ENCODE assay signal across 8 cellular contexts in genomic region chr11:77039491-77040400, GRCh38. TPM values are rescaled to one million over a fixed set of nuclear protein-coding genes. Genes with fewer than 3 reads are reported as not detected.
DNase-seq lines count a peak whose midpoint lies in the region; ATAC-seq and TF ChIP-seq lines count a peak whose summit lies in the region.

No MANE protein-coding gene starts in this region.

- H3K4me3 Mint-ChIP-seq in effector memory CD8-positive, alpha-beta T cell: peak overlapping the region; percentile 13 to 48

- intact Hi-C loops in mucosa of descending colon (cut with DNase I, micrococcal nuclease): loop anchor here in 1 of 2 donors (10.0 kb wide), 1 partner anchor 145 kb away; no protein-coding TSS in a partner anchor
- intact Hi-C loops in aorta (cut with DNase I): no loop called here

- no peak overlapping the region for H3K27ac ChIP-seq in aorta (ENCODE audit: low read depth in 1 of 2, low read length in 2 of 2)

- peaks cover 5% of the 10 kb centered on the region for H3K36me3 Mint-ChIP-seq in effector memory CD8-positive, alpha-beta T cell (ENCODE audit: insufficient read depth)

- no peaks in the 10 kb centered on the region for H3K36me3 ChIP-seq in mucosa of descending colon (ENCODE audit: low read depth)
- H3K36me3 ChIP-seq in aorta (ENCODE audit: control insufficient read depth in 1 of 2, insufficient read depth in 2 of 2, low read length in 1 of 2): no peaks in the 10 kb centered on the region

- H3K27me3 ChIP-seq in aorta (ENCODE audit: control insufficient read depth in 1 of 2, insufficient read depth in 2 of 2, low read length in 1 of 2): no peaks in the 10 kb centered on the region

- no peak overlapping the region for H3K27ac Mint-ChIP-seq in effector memory CD8-positive, alpha-beta T cell

- H3K4me3 ChIP-seq in mucosa of descending colon: no peak overlapping the region
- H3K4me3 ChIP-seq in aorta (ENCODE audit: low read length in 2 of 2): no peak overlapping the region

- no peaks in the 10 kb centered on the region for H3K9me3 Mint-ChIP-seq in effector memory CD8-positive, alpha-beta T cell

- H3K9me3 ChIP-seq in mucosa of descending colon: no peaks in the 10 kb centered on the region
- no peaks in the 10 kb centered on the region for H3K9me3 ChIP-seq in aorta (ENCODE audit: control insufficient read depth, low read length)

- H3K4me1 Mint-ChIP-seq in effector memory CD8-positive, alpha-beta T cell (ENCODE audit: low read depth in 2 of 2): peaks cover 0 to 7% of the 10 kb centered on the region in 2 donors

- peak; percentile 56 for ATAC-seq in effector memory CD8-positive, alpha-beta T cell (replicated peaks)
- peak; percentile 43 for ATAC-seq in mucosa of descending colon
- ATAC-seq in aorta (ENCODE audit: low FRiP score): peak; percentile 49
- no peak for ATAC-seq in GM19455 (IDR thresholded peaks at IDR 0.05; ENCODE audit: unreplicated experiment)
- ATAC-seq in HG02870 (IDR thresholded peaks at IDR 0.05; ENCODE audit: unreplicated experiment): no peak

- TF ChIP-seq CTCF in mucosa of descending colon (IDR thresholded peaks at IDR 0.05): peak; percentile 15

- 11 to 13% methylated on average over 96 to 109 of the region's 109 CpGs for WGBS in aorta, 2 donors

- peak; percentile 75 for DNase-seq in ELF-1 (ENCODE audit: low read depth, low spot score)
- DNase-seq in NCI-H510A treated with DMSO at 0.1 percent for 48 hours (lab: John Stamatoyannopoulos, UW): peak; percentile 11
- no peak for DNase-seq in effector memory CD8-positive, alpha-beta T cell
- peak in 2 of 3 donors; percentile 81 to 84 for DNase-seq in mucosa of descending colon
- peak in 1 of 2 donors; percentile 54 for DNase-seq in aorta
- no peak for DNase-seq in COLO668 (lab: John Stamatoyannopoulos, UW; ENCODE audit: unreplicated experiment)

- H3K27me3 Mint-ChIP-seq in effector memory CD8-positive, alpha-beta T cell: peaks cover 57 to 84% of the 10 kb centered on the region in 2 donors

- H3K4me1 ChIP-seq in mucosa of descending colon (ENCODE audit: low read depth) (peaks cover 18% of the 10 kb centered on the region), aorta (ENCODE audit: control insufficient read depth in 1 of 2, insufficient read depth in 2 of 2, low read length in 2 of 2) (no peaks in the 10 kb centered on the region)

RNA-seq across cellular contexts. Expression of gene B3GNT6, which starts 5.5 kb away (rescaled TPM):
- total RNA-seq in mucosa of descending colon (100 to 1,000 TPM in 1 of 3 donors, 10 to 100 TPM in 2; 37.4 to 113 (median 82.6) TPM), aorta (not detected)
- polyA plus RNA-seq in aorta: not detected

RNA-seq across cellular contexts. Expression of gene CAPN5, which starts 27.0 kb away (rescaled TPM):
- total RNA-seq in mucosa of descending colon (100 to 1,000 TPM; 142 to 351 (median 253) TPM), aorta (10 to 100 TPM in 1 of 2 donors, 1 to 10 TPM in 1; 6.9 to 22.4 TPM)
- polyA plus RNA-seq in aorta: 10 to 100 TPM; 10.4 to 11.1 TPM

Comparison
In these comparisons a context has a peak if more than half of its experiments do, and no peak if none do; other contexts are left out.
1. DNase-seq: peak in ELF-1 (single experiment), NCI-H510A treated with DMSO at 0.1 percent for 48 hours (single experiment) and mucosa of descending colon (2 of 3); none in effector memory CD8-positive, alpha-beta T cell (0 of 3) and COLO668 (single experiment).
2. ATAC-seq: peak in effector memory CD8-positive, alpha-beta T cell (single experiment), mucosa of descending colon (single experiment) and aorta (single experiment); none in GM19455 (single experiment) and HG02870 (single experiment).
3. RNA of gene B3GNT6, which starts 5.5 kb away (total RNA-seq): 37.4 to 113 TPM in mucosa of descending colon; not detected in aorta; every median in the first group is over 10 times any median in the second.
4. RNA of gene CAPN5, which starts 27.0 kb away (total RNA-seq): 142 to 351 TPM in mucosa of descending colon; 6.9 to 22.4 TPM in aorta; every median in the first group is over 4 times any median in the second.